ENCODE assay signal across 1 cellular context in genomic region chr17:81902023-81902652, GRCh38.
A peak's percentile ranks its signal among the peaks of the same experiment; 100 is the strongest.
TF ChIP-seq lines count a peak whose summit lies in the region.

TSS of gene NPB (plus strand) at chr17:81902238. CDS start at chr17:81902278, 40 bp downstream.

TF ChIP-seq in HepG2, 621 proteins besides CTCF, POLR2A, EP300 and RAD21 (continued from another document and continues in another):
- TF ChIP-seq, protein P1, sequence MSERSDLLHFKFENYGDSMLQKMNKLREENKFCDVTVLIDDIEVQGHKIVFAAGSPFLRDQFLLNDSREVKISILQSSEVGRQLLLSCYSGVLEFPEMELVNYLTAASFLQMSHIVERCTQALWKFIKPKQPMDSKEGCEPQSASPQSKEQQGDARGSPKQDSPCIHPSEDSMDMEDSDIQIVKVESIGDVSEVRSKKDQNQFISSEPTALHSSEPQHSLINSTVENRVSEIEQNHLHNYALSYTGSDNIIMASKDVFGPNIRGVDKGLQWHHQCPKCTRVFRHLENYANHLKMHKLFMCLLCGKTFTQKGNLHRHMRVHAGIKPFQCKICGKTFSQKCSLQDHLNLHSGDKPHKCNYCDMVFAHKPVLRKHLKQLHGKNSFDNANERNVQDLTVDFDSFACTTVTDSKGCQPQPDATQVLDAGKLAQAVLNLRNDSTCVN (CRISPR knock-in tag; IDR thresholded peaks at IDR 0.05; ENCODE audit: borderline replicate concordance): no peak
- TF ChIP-seq HDAC6 (IDR thresholded peaks at IDR 0.05; ENCODE audit: low read depth, low read length): no peak
- TF ChIP-seq ZNF260 (CRISPR knock-in tag; IDR thresholded peaks at IDR 0.05; ENCODE audit: borderline replicate concordance, low read depth): no peak
- TF ChIP-seq, protein P2, sequence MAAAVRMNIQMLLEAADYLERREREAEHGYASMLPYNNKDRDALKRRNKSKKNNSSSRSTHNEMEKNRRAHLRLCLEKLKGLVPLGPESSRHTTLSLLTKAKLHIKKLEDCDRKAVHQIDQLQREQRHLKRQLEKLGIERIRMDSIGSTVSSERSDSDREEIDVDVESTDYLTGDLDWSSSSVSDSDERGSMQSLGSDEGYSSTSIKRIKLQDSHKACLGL (CRISPR knock-in tag; IDR thresholded peaks at IDR 0.05): no peak; the same call in 1 of the 2 replicates
- TF ChIP-seq ZNF441 (CRISPR knock-in tag; IDR thresholded peaks at IDR 0.05; ENCODE audit: borderline replicate concordance): peak; percentile 32; the same call in 1 of the 2 replicates
- TF ChIP-seq, protein P3, sequence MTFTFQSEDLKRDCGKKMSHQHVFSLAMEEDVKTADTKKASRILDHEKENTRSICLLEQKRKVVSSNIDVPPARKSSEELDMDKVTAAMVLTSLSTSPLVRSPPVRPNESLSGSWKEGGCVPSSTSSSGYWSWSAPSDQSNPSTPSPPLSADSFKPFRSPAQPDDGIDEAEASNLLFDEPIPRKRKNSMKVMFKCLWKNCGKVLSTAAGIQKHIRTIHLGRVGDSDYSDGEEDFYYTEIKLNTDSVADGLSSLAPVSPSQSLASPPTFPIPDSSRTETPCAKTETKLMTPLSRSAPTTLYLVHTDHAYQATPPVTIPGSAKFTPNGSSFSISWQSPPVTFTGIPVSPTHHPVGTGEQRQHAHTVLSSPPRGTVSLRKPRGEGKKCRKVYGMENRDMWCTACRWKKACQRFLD (CRISPR knock-in tag; IDR thresholded peaks at IDR 0.05; ENCODE audit: borderline replicate concordance): no peak
- TF ChIP-seq HCFC1 (IDR thresholded peaks at IDR 0.05; ENCODE audit: low read depth, low read length): no peak
- peak; percentile 45; the same call in 1 of the 2 replicates for TF ChIP-seq ISL2 (CRISPR knock-in tag; IDR thresholded peaks at IDR 0.05)
- 0 out of 2 replicates have a peak, but pooled peaks have one; percentile 9 for TF ChIP-seq ZSCAN12 (CRISPR knock-in tag; IDR thresholded peaks at IDR 0.05)
- TF ChIP-seq ZNF75D (CRISPR knock-in tag; IDR thresholded peaks at IDR 0.05; ENCODE audit: borderline replicate concordance): no peak
- TF ChIP-seq, protein P4, sequence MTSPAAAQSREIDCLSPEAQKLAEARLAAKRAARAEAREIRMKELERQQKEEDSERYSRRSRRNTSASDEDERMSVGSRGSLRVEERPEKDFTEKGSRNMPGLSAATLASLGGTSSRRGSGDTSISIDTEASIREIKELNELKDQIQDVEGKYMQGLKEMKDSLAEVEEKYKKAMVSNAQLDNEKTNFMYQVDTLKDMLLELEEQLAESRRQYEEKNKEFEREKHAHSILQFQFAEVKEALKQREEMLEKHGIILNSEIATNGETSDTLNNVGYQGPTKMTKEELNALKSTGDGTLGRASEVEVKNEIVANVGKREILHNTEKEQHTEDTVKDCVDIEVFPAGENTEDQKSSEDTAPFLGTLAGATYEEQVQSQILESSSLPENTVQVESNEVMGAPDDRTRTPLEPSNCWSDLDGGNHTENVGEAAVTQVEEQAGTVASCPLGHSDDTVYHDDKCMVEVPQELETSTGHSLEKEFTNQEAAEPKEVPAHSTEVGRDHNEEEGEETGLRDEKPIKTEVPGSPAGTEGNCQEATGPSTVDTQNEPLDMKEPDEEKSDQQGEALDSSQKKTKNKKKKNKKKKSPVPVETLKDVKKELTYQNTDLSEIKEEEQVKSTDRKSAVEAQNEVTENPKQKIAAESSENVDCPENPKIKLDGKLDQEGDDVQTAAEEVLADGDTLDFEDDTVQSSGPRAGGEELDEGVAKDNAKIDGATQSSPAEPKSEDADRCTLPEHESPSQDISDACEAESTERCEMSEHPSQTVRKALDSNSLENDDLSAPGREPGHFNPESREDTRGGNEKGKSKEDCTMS (CRISPR knock-in tag; conservative IDR thresholded peaks at IDR 0.05): no peak
- TF ChIP-seq ZNF749 (CRISPR knock-in tag; IDR thresholded peaks at IDR 0.05; ENCODE audit: borderline replicate concordance): 0 out of 2 replicates have a peak, but pooled peaks have one; percentile 77
- no peak for TF ChIP-seq SSRP1 (CRISPR knock-in tag; IDR thresholded peaks at IDR 0.05)
- 0 out of 2 replicates have a peak, but pooled peaks have one; percentile 15 for TF ChIP-seq NR2C2 (CRISPR knock-in tag; IDR thresholded peaks at IDR 0.05; ENCODE audit: borderline replicate concordance)
- TF ChIP-seq, protein P5, sequence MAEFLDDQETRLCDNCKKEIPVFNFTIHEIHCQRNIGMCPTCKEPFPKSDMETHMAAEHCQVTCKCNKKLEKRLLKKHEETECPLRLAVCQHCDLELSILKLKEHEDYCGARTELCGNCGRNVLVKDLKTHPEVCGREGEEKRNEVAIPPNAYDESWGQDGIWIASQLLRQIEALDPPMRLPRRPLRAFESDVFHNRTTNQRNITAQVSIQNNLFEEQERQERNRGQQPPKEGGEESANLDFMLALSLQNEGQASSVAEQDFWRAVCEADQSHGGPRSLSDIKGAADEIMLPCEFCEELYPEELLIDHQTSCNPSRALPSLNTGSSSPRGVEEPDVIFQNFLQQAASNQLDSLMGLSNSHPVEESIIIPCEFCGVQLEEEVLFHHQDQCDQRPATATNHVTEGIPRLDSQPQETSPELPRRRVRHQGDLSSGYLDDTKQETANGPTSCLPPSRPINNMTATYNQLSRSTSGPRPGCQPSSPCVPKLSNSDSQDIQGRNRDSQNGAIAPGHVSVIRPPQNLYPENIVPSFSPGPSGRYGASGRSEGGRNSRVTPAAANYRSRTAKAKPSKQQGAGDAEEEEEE (CRISPR knock-in tag; IDR thresholded peaks at IDR 0.05; ENCODE audit: borderline replicate concordance): no peak
- TF ChIP-seq NCOA1 (CRISPR knock-in tag; IDR thresholded peaks at IDR 0.05): no peak
- TF ChIP-seq TCF7L2 (IDR thresholded peaks at IDR 0.05; ENCODE audit: low read depth, low read length): no peak
- TF ChIP-seq ZFP82 (CRISPR knock-in tag; IDR thresholded peaks at IDR 0.05; ENCODE audit: borderline replicate concordance): no peak
- no peak for TF ChIP-seq ZNF331 (CRISPR knock-in tag; IDR thresholded peaks at IDR 0.05)
- no peak for TF ChIP-seq DRAP1 (CRISPR knock-in tag; IDR thresholded peaks at IDR 0.05)
- TF ChIP-seq ZNF740 (CRISPR knock-in tag; IDR thresholded peaks at IDR 0.05): no peak; the same call in 1 of the 2 replicates
- TF ChIP-seq, protein P6, sequence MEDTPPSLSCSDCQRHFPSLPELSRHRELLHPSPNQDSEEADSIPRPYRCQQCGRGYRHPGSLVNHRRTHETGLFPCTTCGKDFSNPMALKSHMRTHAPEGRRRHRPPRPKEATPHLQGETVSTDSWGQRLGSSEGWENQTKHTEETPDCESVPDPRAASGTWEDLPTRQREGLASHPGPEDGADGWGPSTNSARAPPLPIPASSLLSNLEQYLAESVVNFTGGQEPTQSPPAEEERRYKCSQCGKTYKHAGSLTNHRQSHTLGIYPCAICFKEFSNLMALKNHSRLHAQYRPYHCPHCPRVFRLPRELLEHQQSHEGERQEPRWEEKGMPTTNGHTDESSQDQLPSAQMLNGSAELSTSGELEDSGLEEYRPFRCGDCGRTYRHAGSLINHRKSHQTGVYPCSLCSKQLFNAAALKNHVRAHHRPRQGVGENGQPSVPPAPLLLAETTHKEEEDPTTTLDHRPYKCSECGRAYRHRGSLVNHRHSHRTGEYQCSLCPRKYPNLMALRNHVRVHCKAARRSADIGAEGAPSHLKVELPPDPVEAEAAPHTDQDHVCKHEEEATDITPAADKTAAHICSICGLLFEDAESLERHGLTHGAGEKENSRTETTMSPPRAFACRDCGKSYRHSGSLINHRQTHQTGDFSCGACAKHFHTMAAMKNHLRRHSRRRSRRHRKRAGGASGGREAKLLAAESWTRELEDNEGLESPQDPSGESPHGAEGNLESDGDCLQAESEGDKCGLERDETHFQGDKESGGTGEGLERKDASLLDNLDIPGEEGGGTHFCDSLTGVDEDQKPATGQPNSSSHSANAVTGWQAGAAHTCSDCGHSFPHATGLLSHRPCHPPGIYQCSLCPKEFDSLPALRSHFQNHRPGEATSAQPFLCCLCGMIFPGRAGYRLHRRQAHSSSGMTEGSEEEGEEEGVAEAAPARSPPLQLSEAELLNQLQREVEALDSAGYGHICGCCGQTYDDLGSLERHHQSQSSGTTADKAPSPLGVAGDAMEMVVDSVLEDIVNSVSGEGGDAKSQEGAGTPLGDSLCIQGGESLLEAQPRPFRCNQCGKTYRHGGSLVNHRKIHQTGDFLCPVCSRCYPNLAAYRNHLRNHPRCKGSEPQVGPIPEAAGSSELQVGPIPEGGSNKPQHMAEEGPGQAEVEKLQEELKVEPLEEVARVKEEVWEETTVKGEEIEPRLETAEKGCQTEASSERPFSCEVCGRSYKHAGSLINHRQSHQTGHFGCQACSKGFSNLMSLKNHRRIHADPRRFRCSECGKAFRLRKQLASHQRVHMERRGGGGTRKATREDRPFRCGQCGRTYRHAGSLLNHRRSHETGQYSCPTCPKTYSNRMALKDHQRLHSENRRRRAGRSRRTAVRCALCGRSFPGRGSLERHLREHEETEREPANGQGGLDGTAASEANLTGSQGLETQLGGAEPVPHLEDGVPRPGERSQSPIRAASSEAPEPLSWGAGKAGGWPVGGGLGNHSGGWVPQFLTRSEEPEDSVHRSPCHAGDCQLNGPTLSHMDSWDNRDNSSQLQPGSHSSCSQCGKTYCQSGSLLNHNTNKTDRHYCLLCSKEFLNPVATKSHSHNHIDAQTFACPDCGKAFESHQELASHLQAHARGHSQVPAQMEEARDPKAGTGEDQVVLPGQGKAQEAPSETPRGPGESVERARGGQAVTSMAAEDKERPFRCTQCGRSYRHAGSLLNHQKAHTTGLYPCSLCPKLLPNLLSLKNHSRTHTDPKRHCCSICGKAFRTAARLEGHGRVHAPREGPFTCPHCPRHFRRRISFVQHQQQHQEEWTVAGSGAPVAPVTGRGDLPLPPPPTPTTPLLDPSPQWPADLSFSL (CRISPR knock-in tag; IDR thresholded peaks at IDR 0.05): no peak
- TF ChIP-seq ZNF44 (CRISPR knock-in tag; IDR thresholded peaks at IDR 0.05): no peak
- no peak for TF ChIP-seq ZNF18 (CRISPR knock-in tag; IDR thresholded peaks at IDR 0.05; ENCODE audit: insufficient replicate concordance)
- no peak for TF ChIP-seq HOXA7 (CRISPR knock-in tag; IDR thresholded peaks at IDR 0.05)
- TF ChIP-seq RBFOX2 (IDR thresholded peaks at IDR 0.05; ENCODE audit: low read depth, low read length): no peak
- peak; percentile 28 for TF ChIP-seq TAF15 (IDR thresholded peaks at IDR 0.05; ENCODE audit: low read depth, low read length, poor library complexity, severe bottlenecking)
- no peak for TF ChIP-seq ZNF572 (CRISPR knock-in tag; IDR thresholded peaks at IDR 0.05)
- no peak for TF ChIP-seq FOXC1 (CRISPR knock-in tag; IDR thresholded peaks at IDR 0.05; ENCODE audit: borderline replicate concordance)
- TF ChIP-seq FOSL1 (CRISPR knock-in tag; IDR thresholded peaks at IDR 0.05; ENCODE audit: borderline replicate concordance): no peak
- no peak; the same call in 1 of the 2 replicates for TF ChIP-seq BCL6 (CRISPR knock-in tag; IDR thresholded peaks at IDR 0.05)
- no peak for TF ChIP-seq MIXL1 (CRISPR knock-in tag; IDR thresholded peaks at IDR 0.05)
- no peak for TF ChIP-seq MTA3 (CRISPR knock-in tag; IDR thresholded peaks at IDR 0.05)
- peak; percentile 42; the same call in 1 of the 2 replicates for TF ChIP-seq SALL2 (CRISPR knock-in tag; IDR thresholded peaks at IDR 0.05)
- no peak; the same call in 1 of the 2 replicates for TF ChIP-seq ZNF766 (CRISPR knock-in tag; IDR thresholded peaks at IDR 0.05; ENCODE audit: borderline replicate concordance)
- TF ChIP-seq HNF1B (CRISPR knock-in tag; IDR thresholded peaks at IDR 0.05): no peak
- no peak for TF ChIP-seq ATF6 (CRISPR knock-in tag; conservative IDR thresholded peaks at IDR 0.05)
- TF ChIP-seq FOXA1 (IDR thresholded peaks at IDR 0.05): no peak
- no peak for TF ChIP-seq FOXA1 (CRISPR knock-in tag; IDR thresholded peaks at IDR 0.05)
- no peak for TF ChIP-seq ZNF24 (IDR thresholded peaks at IDR 0.05)
- peak; percentile 53 for TF ChIP-seq MAX (IDR thresholded peaks at IDR 0.05)
- TF ChIP-seq GZF1 (CRISPR knock-in tag; IDR thresholded peaks at IDR 0.05): 0 out of 2 replicates have a peak, but pooled peaks have one; percentile 10
- TF ChIP-seq REXO4 (CRISPR knock-in tag; IDR thresholded peaks at IDR 0.05; ENCODE audit: borderline replicate concordance): no peak
